In genomic region chr1:33132549-33132948, GRCh38 we compare ENCODE assay signal across 1 cellular context.
TF ChIP-seq lines count a peak whose summit lies in the region.

No MANE protein-coding gene starts in this region.

TF ChIP-seq in HepG2, 621 proteins besides CTCF, POLR2A, EP300 and RAD21:
- no peak for TF ChIP-seq ZFAT (CRISPR knock-in tag; conservative IDR thresholded peaks at IDR 0.05)
- TF ChIP-seq NCOA1 (CRISPR knock-in tag; IDR thresholded peaks at IDR 0.05), result no peak
- TF ChIP-seq SALL1 (CRISPR knock-in tag; IDR thresholded peaks at IDR 0.05), result no peak
- TF ChIP-seq FOXO4 (CRISPR knock-in tag; conservative IDR thresholded peaks at IDR 0.05), result no peak
- TF ChIP-seq ZNF784 (CRISPR knock-in tag; IDR thresholded peaks at IDR 0.05; ENCODE audit: borderline replicate concordance), result no peak
- no peak for TF ChIP-seq TBX2 (CRISPR knock-in tag; IDR thresholded peaks at IDR 0.05; ENCODE audit: borderline replicate concordance)
- TF ChIP-seq MATR3 (CRISPR knock-in tag; IDR thresholded peaks at IDR 0.05), result no peak
- TF ChIP-seq ZNF607 (CRISPR knock-in tag; IDR thresholded peaks at IDR 0.05; ENCODE audit: borderline replicate concordance), result no peak
- no peak for TF ChIP-seq SRY (CRISPR knock-in tag; IDR thresholded peaks at IDR 0.05)
- TF ChIP-seq ZNF546 (CRISPR knock-in tag; conservative IDR thresholded peaks at IDR 0.05), result no peak
- no peak for TF ChIP-seq SOX5 (CRISPR knock-in tag; IDR thresholded peaks at IDR 0.05; ENCODE audit: borderline replicate concordance)
- no peak for TF ChIP-seq ZSCAN25 (CRISPR knock-in tag; IDR thresholded peaks at IDR 0.05)
- TF ChIP-seq ZNF501 (CRISPR knock-in tag; IDR thresholded peaks at IDR 0.05), result no peak
- no peak for TF ChIP-seq HOXA9 (CRISPR knock-in tag; IDR thresholded peaks at IDR 0.05; ENCODE audit: borderline replicate concordance)
- TF ChIP-seq THAP8 (CRISPR knock-in tag; IDR thresholded peaks at IDR 0.05; ENCODE audit: borderline replicate concordance), result no peak
